1 cellular context compared by ENCODE assay signal in genomic region chr12:106780010-106780625, GRCh38.
TF ChIP-seq lines count a peak whose summit lies in the region.

No MANE protein-coding gene starts in this region.

TF ChIP-seq in K562, 482 proteins besides CTCF, POLR2A, EP300 and RAD21 (continued from another document and continues in another):
- no peak for TF ChIP-seq CHD7 (IDR thresholded peaks at IDR 0.05; ENCODE audit: low read depth, low read length)
- TF ChIP-seq CBX5 (IDR thresholded peaks at IDR 0.05; ENCODE audit: borderline replicate concordance, low read depth) = no peak
- no peak for TF ChIP-seq ZNF347 (CRISPR knock-in tag; IDR thresholded peaks at IDR 0.05; ENCODE audit: low read depth)
- TF ChIP-seq YY1 (IDR thresholded peaks at IDR 0.05; ENCODE audit: borderline replicate concordance in 1 of 3, control insufficient read depth in 1 of 3, extremely low read depth in 1 of 3, insufficient read depth in 3 of 3, insufficient read length in 1 of 3, insufficient replicate concordance in 2 of 3, low read depth in 1 of 3, low read length in 2 of 3) = no peak
- TF ChIP-seq FOXM1 (IDR thresholded peaks at IDR 0.05; ENCODE audit: low read depth) = no peak
- no peak for TF ChIP-seq FOXM1 (CRISPR knock-in tag; IDR thresholded peaks at IDR 0.05; ENCODE audit: low read depth)
- TF ChIP-seq SIN3A (IDR thresholded peaks at IDR 0.05; ENCODE audit: borderline replicate concordance in 2 of 2, control insufficient read depth in 1 of 2, low read depth in 2 of 2, low read length in 2 of 2) = no peak
- no peak for TF ChIP-seq HMGXB4 (CRISPR knock-in tag; IDR thresholded peaks at IDR 0.05)
- TF ChIP-seq ZNF3 (CRISPR knock-in tag; IDR thresholded peaks at IDR 0.05) = no peak
- 0 out of 2 replicates have a peak, but pooled peaks have one; percentile 32 for TF ChIP-seq FOXJ2 (tag; IDR thresholded peaks at IDR 0.05)
- TF ChIP-seq TCF7L2 (IDR thresholded peaks at IDR 0.05; ENCODE audit: low read depth, low read length) = no peak
- TF ChIP-seq ZFX (CRISPR knock-in tag; IDR thresholded peaks at IDR 0.05) = peak; percentile 14; the same call in 1 of the 2 replicates
- peak; percentile 79 for TF ChIP-seq TEAD4 (IDR thresholded peaks at IDR 0.05; ENCODE audit: low read length)
- TF ChIP-seq TEAD4 (CRISPR knock-in tag; IDR thresholded peaks at IDR 0.05; ENCODE audit: borderline replicate concordance) = no peak
- peak; percentile 94 for TF ChIP-seq ZNF316 (IDR thresholded peaks at IDR 0.05)
- no peak for TF ChIP-seq NR2F6 (CRISPR knock-in tag; IDR thresholded peaks at IDR 0.05)
- no peak for TF ChIP-seq HNRNPK (IDR thresholded peaks at IDR 0.05; ENCODE audit: low read depth, low read length, poor library complexity, severe bottlenecking)
- TF ChIP-seq ARID3A (IDR thresholded peaks at IDR 0.05; ENCODE audit: borderline replicate concordance, low read depth, low read length) = peak; percentile 94
- TF ChIP-seq MAFK (IDR thresholded peaks at IDR 0.05; ENCODE audit: low read length) = peak; percentile 57; the same call in 1 of the 2 replicates
- no peak for TF ChIP-seq ZBTB33 (CRISPR knock-in tag; IDR thresholded peaks at IDR 0.05)
- TF ChIP-seq MBD2 (IDR thresholded peaks at IDR 0.05; ENCODE audit: borderline replicate concordance, low read depth) = 0 out of 2 replicates have a peak, but pooled peaks have one; percentile 22
- no peak for TF ChIP-seq SRF (CRISPR knock-in tag; IDR thresholded peaks at IDR 0.05)
- TF ChIP-seq NFATC3 (IDR thresholded peaks at IDR 0.05) = no peak
- no peak for TF ChIP-seq ARID2 (IDR thresholded peaks at IDR 0.05)
- TF ChIP-seq CBX2 (IDR thresholded peaks at IDR 0.05; ENCODE audit: insufficient read depth, low read length, poor library complexity, severe bottlenecking) = no peak
- no peak for TF ChIP-seq ZNF134 (CRISPR knock-in tag; conservative IDR thresholded peaks at IDR 0.05)
- no peak for TF ChIP-seq YBX1 (IDR thresholded peaks at IDR 0.05)
- TF ChIP-seq NCOA4 (IDR thresholded peaks at IDR 0.05; ENCODE audit: partially characterized antibody) = no peak
- TF ChIP-seq NCOA6 (IDR thresholded peaks at IDR 0.05) = no peak
- no peak for TF ChIP-seq HMG20A (CRISPR knock-in tag; conservative IDR thresholded peaks at IDR 0.05)
- no peak for TF ChIP-seq ZNF311 (CRISPR knock-in tag; IDR thresholded peaks at IDR 0.05)
- TF ChIP-seq ZNF551 (CRISPR knock-in tag; IDR thresholded peaks at IDR 0.05) = no peak
- no peak for TF ChIP-seq CUX1 (CRISPR knock-in tag; IDR thresholded peaks at IDR 0.05)
- TF ChIP-seq XRCC5 (IDR thresholded peaks at IDR 0.05; ENCODE audit: low read depth, low read length) = no peak
- TF ChIP-seq TEAD2 (tag; IDR thresholded peaks at IDR 0.05) = no peak
- no peak for TF ChIP-seq ZNF23 (CRISPR knock-in tag; IDR thresholded peaks at IDR 0.05)
- TF ChIP-seq ELF2 (CRISPR knock-in tag; IDR thresholded peaks at IDR 0.05) = no peak
- 0 out of 2 replicates have a peak, but pooled peaks have one; percentile 18 for TF ChIP-seq ATF7 (IDR thresholded peaks at IDR 0.05)
- no peak for TF ChIP-seq IFI16 (CRISPR knock-in tag; IDR thresholded peaks at IDR 0.05)
- TF ChIP-seq ZNF512 (tag; IDR thresholded peaks at IDR 0.05) = no peak
